ENCODE assay signal across 1 cellular context in genomic region chr22:42646569-42647525, GRCh38.
TF ChIP-seq lines count a peak whose summit lies in the region.

No MANE protein-coding gene starts in this region.

TF ChIP-seq in K562, 482 proteins besides CTCF, POLR2A, EP300 and RAD21 (continued from another document and continues in another):
- no peak for TF ChIP-seq RERE (CRISPR knock-in tag; IDR thresholded peaks at IDR 0.05; ENCODE audit: borderline replicate concordance)
- TF ChIP-seq ZNF274 (IDR thresholded peaks at IDR 0.05; ENCODE audit: borderline replicate concordance, low read depth, low read length) = no peak
- TF ChIP-seq ZNF143 (CRISPR knock-in tag; IDR thresholded peaks at IDR 0.05) = no peak
- no peak for TF ChIP-seq ZNF589 (CRISPR knock-in tag; IDR thresholded peaks at IDR 0.05; ENCODE audit: low read depth)
- TF ChIP-seq CBFA2T2 (conservative IDR thresholded peaks at IDR 0.05) = peak; percentile 55
- TF ChIP-seq HOXB6 (CRISPR knock-in tag; IDR thresholded peaks at IDR 0.05; ENCODE audit: borderline replicate concordance) = no peak
- no peak for TF ChIP-seq MCM2 (IDR thresholded peaks at IDR 0.05; ENCODE audit: low read depth)
- TF ChIP-seq SAFB2 (IDR thresholded peaks at IDR 0.05; ENCODE audit: borderline replicate concordance, low read depth, low read length, severe bottlenecking) = no peak
- no peak for TF ChIP-seq ZNF239 (CRISPR knock-in tag; IDR thresholded peaks at IDR 0.05)
- TF ChIP-seq, protein P1, sequence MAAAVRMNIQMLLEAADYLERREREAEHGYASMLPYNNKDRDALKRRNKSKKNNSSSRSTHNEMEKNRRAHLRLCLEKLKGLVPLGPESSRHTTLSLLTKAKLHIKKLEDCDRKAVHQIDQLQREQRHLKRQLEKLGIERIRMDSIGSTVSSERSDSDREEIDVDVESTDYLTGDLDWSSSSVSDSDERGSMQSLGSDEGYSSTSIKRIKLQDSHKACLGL (CRISPR knock-in tag; IDR thresholded peaks at IDR 0.05; ENCODE audit: borderline replicate concordance, poor library complexity, severe bottlenecking) = no peak
- peak; percentile 59 for TF ChIP-seq TEAD4 (IDR thresholded peaks at IDR 0.05; ENCODE audit: low read length)
- no peak for TF ChIP-seq TEAD4 (CRISPR knock-in tag; IDR thresholded peaks at IDR 0.05; ENCODE audit: borderline replicate concordance)
- no peak for TF ChIP-seq STAT6 (CRISPR knock-in tag; IDR thresholded peaks at IDR 0.05)
- no peak for TF ChIP-seq ZBTB33 (CRISPR knock-in tag; IDR thresholded peaks at IDR 0.05)
- TF ChIP-seq, protein P2, sequence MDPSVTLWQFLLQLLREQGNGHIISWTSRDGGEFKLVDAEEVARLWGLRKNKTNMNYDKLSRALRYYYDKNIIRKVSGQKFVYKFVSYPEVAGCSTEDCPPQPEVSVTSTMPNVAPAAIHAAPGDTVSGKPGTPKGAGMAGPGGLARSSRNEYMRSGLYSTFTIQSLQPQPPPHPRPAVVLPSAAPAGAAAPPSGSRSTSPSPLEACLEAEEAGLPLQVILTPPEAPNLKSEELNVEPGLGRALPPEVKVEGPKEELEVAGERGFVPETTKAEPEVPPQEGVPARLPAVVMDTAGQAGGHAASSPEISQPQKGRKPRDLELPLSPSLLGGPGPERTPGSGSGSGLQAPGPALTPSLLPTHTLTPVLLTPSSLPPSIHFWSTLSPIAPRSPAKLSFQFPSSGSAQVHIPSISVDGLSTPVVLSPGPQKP (CRISPR knock-in tag; IDR thresholded peaks at IDR 0.05) = no peak
- TF ChIP-seq ZNF780A (CRISPR knock-in tag; IDR thresholded peaks at IDR 0.05) = no peak
- TF ChIP-seq FOXA3 (CRISPR knock-in tag; conservative IDR thresholded peaks at IDR 0.05 in 1 of 2, IDR thresholded peaks at IDR 0.05 in 1 of 2) = no peak
- TF ChIP-seq ZC3H4 (CRISPR knock-in tag; IDR thresholded peaks at IDR 0.05; ENCODE audit: borderline replicate concordance) = no peak
- no peak for TF ChIP-seq ZNF639 (CRISPR knock-in tag; conservative IDR thresholded peaks at IDR 0.05 in 1 of 2, IDR thresholded peaks at IDR 0.05 in 1 of 2)
- TF ChIP-seq MECOM (CRISPR knock-in tag; IDR thresholded peaks at IDR 0.05) = no peak
- no peak for TF ChIP-seq DEAF1 (CRISPR knock-in tag; IDR thresholded peaks at IDR 0.05)
- TF ChIP-seq, protein P3, sequence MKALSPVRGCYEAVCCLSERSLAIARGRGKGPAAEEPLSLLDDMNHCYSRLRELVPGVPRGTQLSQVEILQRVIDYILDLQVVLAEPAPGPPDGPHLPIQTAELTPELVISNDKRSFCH (CRISPR knock-in tag; IDR thresholded peaks at IDR 0.05) = no peak
- TF ChIP-seq, protein P3 (tag; IDR thresholded peaks at IDR 0.05) = no peak
- no peak for TF ChIP-seq RBBP5 (IDR thresholded peaks at IDR 0.05; ENCODE audit: borderline replicate concordance, insufficient read depth, low read length, poor library complexity, severe bottlenecking)
- TF ChIP-seq ARID1B (IDR thresholded peaks at IDR 0.05) = peak; percentile 88
- no peak for TF ChIP-seq ZNF253 (CRISPR knock-in tag; conservative IDR thresholded peaks at IDR 0.05)
- TF ChIP-seq CAMTA2 (CRISPR knock-in tag; conservative IDR thresholded peaks at IDR 0.05) = no peak
- no peak for TF ChIP-seq DDX20 (tag; IDR thresholded peaks at IDR 0.05; ENCODE audit: low read depth)
- TF ChIP-seq, protein P4, sequence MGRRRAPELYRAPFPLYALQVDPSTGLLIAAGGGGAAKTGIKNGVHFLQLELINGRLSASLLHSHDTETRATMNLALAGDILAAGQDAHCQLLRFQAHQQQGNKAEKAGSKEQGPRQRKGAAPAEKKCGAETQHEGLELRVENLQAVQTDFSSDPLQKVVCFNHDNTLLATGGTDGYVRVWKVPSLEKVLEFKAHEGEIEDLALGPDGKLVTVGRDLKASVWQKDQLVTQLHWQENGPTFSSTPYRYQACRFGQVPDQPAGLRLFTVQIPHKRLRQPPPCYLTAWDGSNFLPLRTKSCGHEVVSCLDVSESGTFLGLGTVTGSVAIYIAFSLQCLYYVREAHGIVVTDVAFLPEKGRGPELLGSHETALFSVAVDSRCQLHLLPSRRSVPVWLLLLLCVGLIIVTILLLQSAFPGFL (CRISPR knock-in tag; IDR thresholded peaks at IDR 0.05) = no peak
- no peak for TF ChIP-seq COPS2 (conservative IDR thresholded peaks at IDR 0.05)
- TF ChIP-seq ZNF79 (CRISPR knock-in tag; IDR thresholded peaks at IDR 0.05; ENCODE audit: low read depth) = no peak
- no peak for TF ChIP-seq SREBF1 (IDR thresholded peaks at IDR 0.05; ENCODE audit: borderline replicate concordance, low read depth, low read length)
- TF ChIP-seq SIX5 (IDR thresholded peaks at IDR 0.05; ENCODE audit: borderline replicate concordance in 1 of 2, insufficient read depth in 1 of 2, low read depth in 1 of 2, low read length in 2 of 2) = no peak
- TF ChIP-seq, protein P5, sequence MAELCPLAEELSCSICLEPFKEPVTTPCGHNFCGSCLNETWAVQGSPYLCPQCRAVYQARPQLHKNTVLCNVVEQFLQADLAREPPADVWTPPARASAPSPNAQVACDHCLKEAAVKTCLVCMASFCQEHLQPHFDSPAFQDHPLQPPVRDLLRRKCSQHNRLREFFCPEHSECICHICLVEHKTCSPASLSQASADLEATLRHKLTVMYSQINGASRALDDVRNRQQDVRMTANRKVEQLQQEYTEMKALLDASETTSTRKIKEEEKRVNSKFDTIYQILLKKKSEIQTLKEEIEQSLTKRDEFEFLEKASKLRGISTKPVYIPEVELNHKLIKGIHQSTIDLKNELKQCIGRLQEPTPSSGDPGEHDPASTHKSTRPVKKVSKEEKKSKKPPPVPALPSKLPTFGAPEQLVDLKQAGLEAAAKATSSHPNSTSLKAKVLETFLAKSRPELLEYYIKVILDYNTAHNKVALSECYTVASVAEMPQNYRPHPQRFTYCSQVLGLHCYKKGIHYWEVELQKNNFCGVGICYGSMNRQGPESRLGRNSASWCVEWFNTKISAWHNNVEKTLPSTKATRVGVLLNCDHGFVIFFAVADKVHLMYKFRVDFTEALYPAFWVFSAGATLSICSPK (IDR thresholded peaks at IDR 0.05; ENCODE audit: borderline replicate concordance) = no peak
- TF ChIP-seq ZNF57 (CRISPR knock-in tag; IDR thresholded peaks at IDR 0.05) = no peak
- TF ChIP-seq RNF2 (IDR thresholded peaks at IDR 0.05) = no peak
- TF ChIP-seq BRCA1 (IDR thresholded peaks at IDR 0.05) = no peak
- no peak for TF ChIP-seq BRCA1 (CRISPR knock-in tag; IDR thresholded peaks at IDR 0.05)
- TF ChIP-seq TAL1 (IDR thresholded peaks at IDR 0.05) = peak; percentile 70
- no peak for TF ChIP-seq ZNF217 (CRISPR knock-in tag; IDR thresholded peaks at IDR 0.05)
- TF ChIP-seq ZEB2 (IDR thresholded peaks at IDR 0.05) = no peak
- TF ChIP-seq ZFPM2 (CRISPR knock-in tag; IDR thresholded peaks at IDR 0.05) = no peak
- TF ChIP-seq STAT5A (IDR thresholded peaks at IDR 0.05; ENCODE audit: borderline replicate concordance, low read length) = no peak
- TF ChIP-seq TAF1 (IDR thresholded peaks at IDR 0.05; ENCODE audit: control insufficient read depth, extremely low read depth, insufficient read depth, low read length, severe bottlenecking) = no peak
- TF ChIP-seq TFE3 (CRISPR knock-in tag; IDR thresholded peaks at IDR 0.05) = no peak
- no peak for TF ChIP-seq ZNF134 (CRISPR knock-in tag; conservative IDR thresholded peaks at IDR 0.05)
- no peak for TF ChIP-seq ZNF24 (IDR thresholded peaks at IDR 0.05)
